Comparison of ENCODE assay signal across 1 cellular context in the genomic region with DNA sequence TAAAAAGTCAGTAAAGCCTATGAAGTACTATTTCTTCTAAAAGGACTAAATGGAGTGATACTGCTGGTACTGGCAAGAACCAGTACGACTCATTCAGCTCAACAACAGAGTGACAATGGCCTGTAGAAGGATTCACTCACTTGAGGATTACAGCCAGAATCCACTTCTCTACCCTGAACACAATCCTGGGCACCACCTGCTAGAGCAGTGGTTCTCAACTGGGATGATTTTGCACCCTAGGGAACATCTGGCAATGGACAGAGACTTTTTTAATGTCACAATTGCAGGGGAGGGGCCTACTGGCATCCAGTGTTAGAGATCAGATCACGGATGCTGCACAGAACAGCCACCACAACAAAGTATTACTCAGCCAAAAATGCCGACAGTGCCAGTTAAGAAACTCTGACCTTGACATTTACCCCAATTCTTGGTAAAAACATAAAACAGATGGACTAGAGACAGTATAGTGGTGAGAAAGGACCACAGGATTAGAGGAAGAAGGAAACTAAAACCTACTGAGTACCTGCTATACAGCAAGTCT.
TF ChIP-seq lines count a peak whose summit lies in the region.

No MANE protein-coding gene starts in this region.

TF ChIP-seq in SK-N-SH, 30 proteins besides CTCF, POLR2A, EP300 and RAD21 (continued from another document):
- TF ChIP-seq RCOR1 (IDR thresholded peaks at IDR 0.05; ENCODE audit: low read length): peak; percentile 87
- TF ChIP-seq, protein P1, sequence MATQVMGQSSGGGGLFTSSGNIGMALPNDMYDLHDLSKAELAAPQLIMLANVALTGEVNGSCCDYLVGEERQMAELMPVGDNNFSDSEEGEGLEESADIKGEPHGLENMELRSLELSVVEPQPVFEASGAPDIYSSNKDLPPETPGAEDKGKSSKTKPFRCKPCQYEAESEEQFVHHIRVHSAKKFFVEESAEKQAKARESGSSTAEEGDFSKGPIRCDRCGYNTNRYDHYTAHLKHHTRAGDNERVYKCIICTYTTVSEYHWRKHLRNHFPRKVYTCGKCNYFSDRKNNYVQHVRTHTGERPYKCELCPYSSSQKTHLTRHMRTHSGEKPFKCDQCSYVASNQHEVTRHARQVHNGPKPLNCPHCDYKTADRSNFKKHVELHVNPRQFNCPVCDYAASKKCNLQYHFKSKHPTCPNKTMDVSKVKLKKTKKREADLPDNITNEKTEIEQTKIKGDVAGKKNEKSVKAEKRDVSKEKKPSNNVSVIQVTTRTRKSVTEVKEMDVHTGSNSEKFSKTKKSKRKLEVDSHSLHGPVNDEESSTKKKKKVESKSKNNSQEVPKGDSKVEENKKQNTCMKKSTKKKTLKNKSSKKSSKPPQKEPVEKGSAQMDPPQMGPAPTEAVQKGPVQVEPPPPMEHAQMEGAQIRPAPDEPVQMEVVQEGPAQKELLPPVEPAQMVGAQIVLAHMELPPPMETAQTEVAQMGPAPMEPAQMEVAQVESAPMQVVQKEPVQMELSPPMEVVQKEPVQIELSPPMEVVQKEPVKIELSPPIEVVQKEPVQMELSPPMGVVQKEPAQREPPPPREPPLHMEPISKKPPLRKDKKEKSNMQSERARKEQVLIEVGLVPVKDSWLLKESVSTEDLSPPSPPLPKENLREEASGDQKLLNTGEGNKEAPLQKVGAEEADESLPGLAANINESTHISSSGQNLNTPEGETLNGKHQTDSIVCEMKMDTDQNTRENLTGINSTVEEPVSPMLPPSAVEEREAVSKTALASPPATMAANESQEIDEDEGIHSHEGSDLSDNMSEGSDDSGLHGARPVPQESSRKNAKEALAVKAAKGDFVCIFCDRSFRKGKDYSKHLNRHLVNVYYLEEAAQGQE (IDR thresholded peaks at IDR 0.05; ENCODE audit: low read depth, low read length): peak; percentile 37; the same call in 1 of the 2 replicates
- TF ChIP-seq MEF2A (IDR thresholded peaks at IDR 0.05; ENCODE audit: borderline replicate concordance, low read depth): no peak
- no peak for TF ChIP-seq TEAD4 (IDR thresholded peaks at IDR 0.05; ENCODE audit: borderline replicate concordance, insufficient read depth)
- no peak for TF ChIP-seq FOXM1 (IDR thresholded peaks at IDR 0.05; ENCODE audit: low read depth)
- peak; percentile 70 for TF ChIP-seq JUND (IDR thresholded peaks at IDR 0.05)
- peak; percentile 67; the same call in 1 of the 2 replicates for TF ChIP-seq POLR2AphosphoS5 (IDR thresholded peaks at IDR 0.05; ENCODE audit: low read depth, low read length)
- TF ChIP-seq, protein P2, sequence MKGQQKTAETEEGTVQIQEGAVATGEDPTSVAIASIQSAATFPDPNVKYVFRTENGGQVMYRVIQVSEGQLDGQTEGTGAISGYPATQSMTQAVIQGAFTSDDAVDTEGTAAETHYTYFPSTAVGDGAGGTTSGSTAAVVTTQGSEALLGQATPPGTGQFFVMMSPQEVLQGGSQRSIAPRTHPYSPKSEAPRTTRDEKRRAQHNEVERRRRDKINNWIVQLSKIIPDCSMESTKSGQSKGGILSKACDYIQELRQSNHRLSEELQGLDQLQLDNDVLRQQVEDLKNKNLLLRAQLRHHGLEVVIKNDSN (IDR thresholded peaks at IDR 0.05; ENCODE audit: borderline replicate concordance, low read depth): no peak
